ENCODE assay signal across 21 cellular contexts in the genomic region with DNA sequence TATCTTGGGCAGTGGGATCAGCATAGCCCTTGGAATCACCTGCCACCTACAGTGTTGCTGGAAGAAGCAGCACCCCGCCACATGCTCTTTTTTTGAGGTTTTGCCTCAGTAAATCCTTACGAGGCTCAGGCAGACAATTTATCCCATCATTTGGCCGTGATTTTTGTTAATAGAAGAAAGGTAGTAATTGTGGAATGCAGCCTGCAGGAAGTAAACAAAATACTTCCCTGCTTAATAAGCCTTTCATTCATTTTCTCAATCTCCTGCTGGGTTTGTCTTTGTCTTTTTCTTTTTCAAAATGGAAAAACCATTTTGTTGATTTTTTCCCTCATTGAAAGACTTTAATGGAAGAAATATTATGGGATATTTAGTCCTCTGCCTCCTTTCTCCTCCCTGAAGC.
"Had no signal": no experiment of that assay in that cellular context is flagged by ENCODE, and none has a peak within 500 bp of the region (broad histone marks: within the 10 kb centered on the region; RNA-seq: fewer than 3 reads in every experiment).

No MANE protein-coding gene starts in this region.

- DNase-seq: activated CD4-positive, alpha-beta T cell treated with anti-CD3 and anti-CD28 coated beads, Interleukin-2, amount 10 ng/mL, durations not matched to agents 7 days and 5 days; activated CD8-positive, alpha-beta T cell treated with anti-CD3 and anti-CD28 coated beads, Interleukin-2, amount 10 ng/mL, durations not matched to agents 7 days and 5 days; activated T-cell treated with anti-CD3 and anti-CD28 coated beads, Interleukin-2, amount 50 U/mL, for 4 hours; dermis blood vessel endothelial cell; effector memory CD4-positive, alpha-beta T cell; esophagus squamous epithelium; islet precursor cell; natural killer cell; stimulated activated naive CD8-positive, alpha-beta T cell treated with anti-CD3 and anti-CD28 coated beads, Interleukin-15, Interleukin-2, amounts not matched to agents 100 U/mL and 50 U/mL, for 24 hours; substantia nigra; T1000; tibial artery had no signal

- H3K4me1 Mint-ChIP-seq: activated naive CD4-positive, alpha-beta T cell treated with anti-CD3 and anti-CD28 coated beads, Interleukin-2, amount 50 U/mL, for 24 hours had no signal

- H3K4me3 ChIP-seq: esophagus squamous epithelium, hepatocyte, lung, right atrium auricular region, tibial artery had no signal

- H3K27ac ChIP-seq: esophagus squamous epithelium, hepatocyte, neutrophil, right atrium auricular region, tibial artery had no signal

- H3K79me2 ChIP-seq: hepatocyte had no signal

- H3K4me2 ChIP-seq: hepatocyte had no signal

- H3K9me3 Mint-ChIP-seq: activated CD4-positive, alpha-beta T cell treated with anti-CD3 and anti-CD28 coated beads, Interleukin-2, amount 10 ng/mL, durations not matched to agents 7 days and 5 days; activated naive CD4-positive, alpha-beta T cell treated with anti-CD3 and anti-CD28 coated beads, Interleukin-2, amount 50 U/mL, for 24 hours; activated T-cell treated with anti-CD3 and anti-CD28 coated beads, Interleukin-2, amount 50 U/mL, for 4 hours; natural killer cell had no signal

- H3K27me3 ChIP-seq: right atrium auricular region had no signal

- H2AFZ ChIP-seq: hepatocyte had no signal

- H3K9me3 ChIP-seq: esophagus squamous epithelium, neutrophil, right atrium auricular region, tibial artery had no signal

- H3K27ac Mint-ChIP-seq: activated CD4-positive, alpha-beta T cell treated with anti-CD3 and anti-CD28 coated beads, Interleukin-2, amount 10 ng/mL, durations not matched to agents 7 days and 5 days; activated CD8-positive, alpha-beta T cell treated with anti-CD3 and anti-CD28 coated beads, Interleukin-2, amount 10 ng/mL, durations not matched to agents 7 days and 5 days; activated naive CD4-positive, alpha-beta T cell treated with anti-CD3 and anti-CD28 coated beads, Interleukin-2, amount 50 U/mL, for 24 hours; natural killer cell had no signal

- ATAC-seq: activated CD4-positive, CD25-positive, alpha-beta regulatory T cell treated with anti-CD3 and anti-CD28 coated beads, Interleukin-2, amount 50 U/mL, for 24 hours; activated CD8-positive, alpha-beta T cell treated with anti-CD3 and anti-CD28 coated beads, Interleukin-2, amount 10 ng/mL, durations not matched to agents 7 days and 5 days; activated T-cell treated with anti-CD3 and anti-CD28 coated beads, Interleukin-2, amount 50 U/mL, for 4 hours; left lobe of liver; natural killer cell; stimulated activated naive CD8-positive, alpha-beta T cell treated with anti-CD3 and anti-CD28 coated beads, Interleukin-15, Interleukin-2, amounts not matched to agents 100 U/mL and 50 U/mL, for 24 hours had no signal

- H3K36me3 ChIP-seq: esophagus squamous epithelium, neutrophil, right atrium auricular region, tibial artery had no signal

- H3K4me3 Mint-ChIP-seq: activated CD4-positive, alpha-beta T cell treated with anti-CD3 and anti-CD28 coated beads, Interleukin-2, amount 10 ng/mL, durations not matched to agents 7 days and 5 days; activated CD8-positive, alpha-beta T cell treated with anti-CD3 and anti-CD28 coated beads, Interleukin-2, amount 10 ng/mL, durations not matched to agents 7 days and 5 days; activated naive CD4-positive, alpha-beta T cell treated with anti-CD3 and anti-CD28 coated beads, Interleukin-2, amount 50 U/mL, for 24 hours; activated T-cell treated with anti-CD3 and anti-CD28 coated beads, Interleukin-2, amount 50 U/mL, for 4 hours; natural killer cell had no signal

- H3K4me1 ChIP-seq: esophagus squamous epithelium, right atrium auricular region, tibial artery had no signal

- FAIRE-seq: endothelial cell of umbilical vein, urothelium cell line had no signal

- H3K36me3 Mint-ChIP-seq: activated naive CD4-positive, alpha-beta T cell treated with anti-CD3 and anti-CD28 coated beads, Interleukin-2, amount 50 U/mL, for 24 hours; natural killer cell had no signal
